Comparison of ENCODE assay signal across 20 cellular contexts in genomic region chr16:54123766-54124165, GRCh38.
DNase-seq lines count a peak whose midpoint lies in the region; ATAC-seq and TF ChIP-seq lines count a peak whose summit lies in the region.
"Had no signal": no experiment of that assay in that cellular context is flagged by ENCODE, and none has a peak within 500 bp of the region (broad histone marks: within the 10 kb centered on the region; RNA-seq: fewer than 3 reads in every experiment).

No MANE protein-coding gene starts in this region.

- DNase-seq in AG10803 (ENCODE audit: low read depth) (peak; percentile 42), LHCN-M2 (ENCODE audit: low read depth) (peak; percentile 77), WTC11 (ENCODE audit: low spot score) (no peak), fibroblast of villous mesenchyme (ENCODE audit: low read depth) (peak; percentile 5), HFFc6 (no peak), right atrium auricular region (ENCODE audit: low spot score) (no peak), psoas muscle (no peak)
- DNase-seq: BE2C, DMS53, EL, H7, NCI-H1092 treated with DMSO at 0.1 percent for 48 hours, NCI-H1436 treated with DMSO at 0.1 percent for 48 hours, NCI-H1930, NCI-H226, NCI-H510A treated with DMSO at 0.1 percent for 48 hours, NCI-H748 treated with DMSO at 0.1 percent for 48 hours, PC-3, SHP77 had no signal

- no peak for ATAC-seq in WTC11
- no peak for ATAC-seq in psoas muscle
- ATAC-seq: PC-3 had no signal

- H3K9me3 ChIP-seq in right atrium auricular region = no peaks in the 10 kb centered on the region
- H3K9me3 ChIP-seq in psoas muscle = no peaks in the 10 kb centered on the region
- H3K9me3 ChIP-seq: BE2C had no signal

- intact Hi-C loops in psoas muscle (cut with DNase I) = no loop called here

- H3K27ac ChIP-seq in right atrium auricular region = no peak overlapping the region
- no peak overlapping the region for H3K27ac ChIP-seq in psoas muscle

- H3K4me1 ChIP-seq in right atrium auricular region (no peaks in the 10 kb centered on the region), psoas muscle (no peaks in the 10 kb centered on the region)

- H3K27ac Mint-ChIP-seq in WTC11 = 0 out of 2 replicates have a peak overlapping the region, but pooled peaks have one; percentile 27
- no peak overlapping the region for H3K27ac Mint-ChIP-seq in HFFc6
- H3K27ac Mint-ChIP-seq: IgD-negative memory B cell had no signal

- no peaks in the 10 kb centered on the region for H3K9me3 Mint-ChIP-seq in WTC11
- no peaks in the 10 kb centered on the region for H3K9me3 Mint-ChIP-seq in HFFc6

- H3K36me3 Mint-ChIP-seq in WTC11 (no peaks in the 10 kb centered on the region), HFFc6 (ENCODE audit: low read depth) (peaks cover 4% of the 10 kb centered on the region; the same call in 1 of the 2 replicates)
- H3K36me3 Mint-ChIP-seq: IgD-negative memory B cell had no signal

- H3K36me3 ChIP-seq in right atrium auricular region (no peaks in the 10 kb centered on the region), psoas muscle (ENCODE audit: insufficient read depth in 1 of 2, low read depth in 1 of 2) (no peaks in the 10 kb centered on the region)
- H3K36me3 ChIP-seq: BE2C had no signal

- 41 to 45% (median 43%) methylated on average over 4 of the region's 4 CpGs for WGBS in psoas muscle, 3 donors

- CTCF ChIA-PET in WTC11 (lab: Charles Lee) = no interaction called here

- H3K27me3 ChIP-seq in right atrium auricular region = no peaks in the 10 kb centered on the region
- H3K27me3 ChIP-seq in psoas muscle (ENCODE audit: insufficient read depth in 3 of 3, low read length in 2 of 3) = no peaks in the 10 kb centered on the region
- H3K27me3 ChIP-seq: BE2C had no signal

- H3K27me3 Mint-ChIP-seq in WTC11 (ENCODE audit: low read depth) (no peaks in the 10 kb centered on the region; the same call in 1 of the 2 replicates), HFFc6 (ENCODE audit: insufficient read depth) (peaks cover 11% of the 10 kb centered on the region; the same call in 1 of the 2 replicates)

- H3K4me3 Mint-ChIP-seq in WTC11 (no peak overlapping the region), HFFc6 (no peak overlapping the region)
- H3K4me3 Mint-ChIP-seq: IgD-negative memory B cell had no signal

- H3K4me1 Mint-ChIP-seq in WTC11 = peaks cover 4% of the 10 kb centered on the region
- no peaks in the 10 kb centered on the region for H3K4me1 Mint-ChIP-seq in HFFc6 (ENCODE audit: low read depth)

- TF ChIP-seq CTCF in AG10803 (conservative IDR thresholded peaks at IDR 0.05; ENCODE audit: low read length) = no peak
- TF ChIP-seq CTCF in WTC11 (IDR thresholded peaks at IDR 0.05) = no peak
- no peak for TF ChIP-seq CTCF in fibroblast of villous mesenchyme (IDR thresholded peaks at IDR 0.05; ENCODE audit: insufficient read depth, low read depth, low read length)
- TF ChIP-seq CTCF in HFFc6 (IDR thresholded peaks at IDR 0.05) = no peak
- TF ChIP-seq CTCF in right atrium auricular region (IDR thresholded peaks at IDR 0.05) = no peak
- no peak for TF ChIP-seq CTCF in psoas muscle (IDR thresholded peaks at IDR 0.05)

- H3K4me3 ChIP-seq in AG10803 (ENCODE audit: low read length) (no peak overlapping the region), fibroblast of villous mesenchyme (ENCODE audit: low read depth, low read length) (no peak overlapping the region), right atrium auricular region (no peak overlapping the region), psoas muscle (no peak overlapping the region)

- POLR2A ChIA-PET in WTC11 (lab: Charles Lee) = no interaction called here

TF ChIP-seq in WTC11, 78 proteins besides CTCF, POLR2A, EP300 and RAD21:
- TF ChIP-seq NFATC4 (CRISPR knock-in tag; IDR thresholded peaks at IDR 0.05) (no peak), GRHL2 (CRISPR knock-in tag; IDR thresholded peaks at IDR 0.05; ENCODE audit: insufficient replicate concordance, severe bottlenecking) (no peak), FOXJ3 (CRISPR knock-in tag; IDR thresholded peaks at IDR 0.05; ENCODE audit: borderline replicate concordance) (no peak)

Comparison
In these comparisons a context has a peak if more than half of its experiments do, and no peak if none do; other contexts are left out.
1. DNase-seq: peak in AG10803 (single experiment), LHCN-M2 (single experiment) and fibroblast of villous mesenchyme (single experiment); none in WTC11 (single experiment), HFFc6 (single experiment), right atrium auricular region (single experiment) and psoas muscle (0 of 2).